Comparison of ENCODE assay signal across 1 cellular context in genomic region chr9:37523916-37524315, GRCh38.
TF ChIP-seq lines count a peak whose summit lies in the region.

No MANE protein-coding gene starts in this region.

TF ChIP-seq in WTC11, 78 proteins besides CTCF, POLR2A, EP300 and RAD21 (continued from another document):
- TF ChIP-seq ZNF512 (CRISPR knock-in tag; IDR thresholded peaks at IDR 0.05; ENCODE audit: borderline replicate concordance), result no peak
- TF ChIP-seq AR (CRISPR knock-in tag; IDR thresholded peaks at IDR 0.05), result no peak
- no peak for TF ChIP-seq SP1 (CRISPR knock-in tag; conservative IDR thresholded peaks at IDR 0.05)
- TF ChIP-seq ZMAT4 (CRISPR knock-in tag; IDR thresholded peaks at IDR 0.05), result no peak
- TF ChIP-seq SMAD4 (CRISPR knock-in tag; IDR thresholded peaks at IDR 0.05), result no peak
- TF ChIP-seq ETV6 (CRISPR knock-in tag; IDR thresholded peaks at IDR 0.05), result no peak
- no peak for TF ChIP-seq RELA (CRISPR knock-in tag; IDR thresholded peaks at IDR 0.05; ENCODE audit: borderline replicate concordance)
- TF ChIP-seq USF2 (CRISPR knock-in tag; IDR thresholded peaks at IDR 0.05), result no peak
- TF ChIP-seq NR3C1 (CRISPR knock-in tag; conservative IDR thresholded peaks at IDR 0.05; ENCODE audit: low read depth), result no peak
